In genomic region chr12:129854591-129854990, GRCh38 we compare ENCODE assay signal across 22 cellular contexts. TPM values are rescaled to one million over a fixed set of nuclear protein-coding genes. Genes with fewer than 3 reads are reported as not detected.
"Had no signal": no experiment of that assay in that cellular context is flagged by ENCODE, and none has a peak within 500 bp of the region (broad histone marks: within the 10 kb centered on the region; RNA-seq: fewer than 3 reads in every experiment).

No MANE protein-coding gene starts in this region.

- DNase-seq: effector memory CD8-positive, alpha-beta T cell; esophagus squamous epithelium; foreskin keratinocyte; heart left ventricle; kidney glomerular epithelial cell; mesendoderm; naive thymus-derived CD4-positive, alpha-beta T cell; pancreas; sigmoid colon; stimulated activated CD4-positive, alpha-beta T cell treated with anti-CD3 and anti-CD28 coated beads, Interleukin-2, amount 100 ng/mL, for 24 hours; stimulated activated CD4-positive, alpha-beta T cell treated with anti-CD3 and anti-CD28 coated beads, Interleukin-4, amount 100 ng/mL, for 4 hours; stimulated activated naive B cell treated with anti-CD40 and anti-IgM and Interleukin-4, amounts not matched to agents 10 μg/mL and 1 μg/mL and 100 μg/mL, for 72 hours; stimulated activated naive CD8-positive, alpha-beta T cell treated with anti-CD3 and anti-CD28 coated beads, Interleukin-15, amount 100 ng/mL, for 72 hours; transverse colon had no signal

- H3K36me3 ChIP-seq: esophagus squamous epithelium, heart left ventricle, pancreas, right atrium auricular region, sigmoid colon, thoracic aorta, transverse colon had no signal

- H3K9me3 Mint-ChIP-seq: central memory CD8-positive, alpha-beta T cell; effector memory CD8-positive, alpha-beta T cell; naive thymus-derived CD4-positive, alpha-beta T cell; neural crest cell; stimulated activated naive CD8-positive, alpha-beta T cell treated with anti-CD3 and anti-CD28 coated beads, Interleukin-15, amount 100 ng/mL, for 72 hours had no signal

- H3K4me3 Mint-ChIP-seq: central memory CD8-positive, alpha-beta T cell; effector memory CD8-positive, alpha-beta T cell; naive thymus-derived CD4-positive, alpha-beta T cell; neural crest cell; stimulated activated naive B cell treated with anti-CD40 and anti-IgM and Interleukin-4, amounts not matched to agents 10 μg/mL and 1 μg/mL and 100 μg/mL, for 72 hours; stimulated activated naive CD8-positive, alpha-beta T cell treated with anti-CD3 and anti-CD28 coated beads, Interleukin-15, amount 100 ng/mL, for 72 hours had no signal

- H3K4me1 ChIP-seq: esophagus squamous epithelium, foreskin keratinocyte, heart left ventricle, pancreas, right atrium auricular region, sigmoid colon, transverse colon had no signal

- H3K4me3 ChIP-seq: esophagus squamous epithelium, heart left ventricle, pancreas, right atrium auricular region, sigmoid colon, skin epidermis, thoracic aorta, transverse colon had no signal

- H3K36me3 Mint-ChIP-seq: naive thymus-derived CD4-positive, alpha-beta T cell; stimulated activated naive B cell treated with anti-CD40 and anti-IgM and Interleukin-4, amounts not matched to agents 10 μg/mL and 1 μg/mL and 100 μg/mL, for 72 hours had no signal

- H3K9me3 ChIP-seq: esophagus squamous epithelium, heart left ventricle, pancreas, right atrium auricular region, sigmoid colon, thoracic aorta, transverse colon had no signal

- H3K27ac ChIP-seq: esophagus squamous epithelium, foreskin keratinocyte, heart left ventricle, pancreas, right atrium auricular region, sigmoid colon, skin epidermis, thoracic aorta, transverse colon had no signal

- H3K4me1 Mint-ChIP-seq: central memory CD8-positive, alpha-beta T cell; naive thymus-derived CD4-positive, alpha-beta T cell; stimulated activated naive B cell treated with anti-CD40 and anti-IgM and Interleukin-4, amounts not matched to agents 10 μg/mL and 1 μg/mL and 100 μg/mL, for 72 hours; stimulated activated naive CD8-positive, alpha-beta T cell treated with anti-CD3 and anti-CD28 coated beads, Interleukin-15, amount 100 ng/mL, for 72 hours had no signal

- H3K27me3 ChIP-seq: esophagus squamous epithelium, foreskin keratinocyte, right atrium auricular region, sigmoid colon, transverse colon had no signal

- H3K27ac Mint-ChIP-seq: effector memory CD8-positive, alpha-beta T cell; naive thymus-derived CD4-positive, alpha-beta T cell; stimulated activated naive B cell treated with anti-CD40 and anti-IgM and Interleukin-4, amounts not matched to agents 10 μg/mL and 1 μg/mL and 100 μg/mL, for 72 hours; stimulated activated naive CD8-positive, alpha-beta T cell treated with anti-CD3 and anti-CD28 coated beads, Interleukin-15, amount 100 ng/mL, for 72 hours had no signal

RNA-seq across cellular contexts. Expression of gene TMEM132D, which starts 49.2 kb away (rescaled TPM):
- total RNA-seq: esophagus squamous epithelium; foreskin keratinocyte; heart left ventricle; lung microvascular endothelial cell; naive thymus-derived CD4-positive, alpha-beta T cell; pulmonary artery endothelial cell; right atrium auricular region; subcutaneous adipose tissue; thoracic aorta had no signal
